Comparison of ENCODE assay signal across 11 cellular contexts in the genomic region with DNA sequence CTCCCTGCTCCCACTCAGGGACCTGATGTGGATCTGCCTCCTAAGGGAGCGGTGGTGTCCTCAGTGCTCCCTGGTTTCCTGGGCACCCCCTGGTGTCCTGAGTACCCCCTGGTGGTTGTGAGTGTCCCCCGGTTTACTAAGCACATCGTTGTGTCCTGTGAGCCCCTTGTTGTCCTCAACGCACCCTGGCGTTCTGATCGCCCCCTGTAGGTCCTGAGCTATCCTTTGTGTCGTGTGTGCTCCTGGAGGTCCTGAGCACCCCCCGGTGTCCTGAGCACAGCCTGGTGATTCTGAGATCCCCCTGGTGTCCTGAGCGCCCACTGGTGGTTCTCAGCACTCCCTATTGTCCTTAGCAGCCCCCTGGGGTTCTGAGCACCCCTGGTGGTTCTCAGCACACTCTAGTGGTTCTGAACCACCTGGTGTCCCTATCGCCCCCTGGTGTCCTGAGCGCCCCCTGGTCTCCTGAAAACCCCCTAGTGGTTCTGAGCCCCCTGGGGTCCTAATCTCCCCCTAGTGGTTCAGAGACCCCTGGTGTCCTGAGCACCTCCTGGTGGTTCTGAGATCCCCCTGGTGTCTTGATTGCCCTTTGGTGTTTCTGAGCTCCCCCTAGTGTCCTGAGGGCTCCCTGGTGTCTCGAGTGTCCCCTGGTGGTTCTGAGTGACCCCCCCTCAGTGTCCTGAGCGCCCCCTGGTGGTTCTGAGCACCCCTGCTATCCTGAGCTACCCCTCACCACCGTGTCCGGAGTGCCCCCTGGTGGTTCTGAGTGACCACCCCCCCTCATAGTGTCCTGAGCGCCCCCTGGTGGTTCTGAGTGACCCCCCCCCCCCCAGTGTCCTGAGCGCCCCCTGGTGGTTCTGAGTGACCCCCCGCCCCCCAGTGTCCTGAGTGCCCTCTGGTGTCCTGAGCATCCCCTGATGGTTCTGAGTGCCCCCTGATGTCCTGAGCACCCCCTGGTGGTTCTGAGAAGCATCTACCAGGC.
DNase-seq lines count a peak whose midpoint lies in the region; ATAC-seq and TF ChIP-seq lines count a peak whose summit lies in the region.
"Had no signal": no experiment of that assay in that cellular context is flagged by ENCODE, and none has a peak within 500 bp of the region (broad histone marks: within the 10 kb centered on the region; RNA-seq: fewer than 3 reads in every experiment).

No MANE protein-coding gene starts in this region.

- H3K4me2 ChIP-seq in OCI-LY3 (ENCODE audit: low read length) (no peak overlapping the region), GM23338 (no peak overlapping the region)

- no peaks in the 10 kb centered on the region for H3K36me3 ChIP-seq in OCI-LY3 (replicated peaks; ENCODE audit: low read depth, low read length)
- no peaks in the 10 kb centered on the region for H3K36me3 ChIP-seq in GM23338 (ENCODE audit: insufficient read depth)
- H3K36me3 ChIP-seq: SJSA1 had no signal

- no peak overlapping the region for H3K9ac ChIP-seq in OCI-LY3 (ENCODE audit: low read length)

- peaks cover 22% of the 10 kb centered on the region; the same call in 2 of the 3 replicates for H3K36me3 Mint-ChIP-seq in GM23338 (ENCODE audit: low read depth)

- H3K4me3 Mint-ChIP-seq in GM23338 = no peak overlapping the region

- H3K4me1 ChIP-seq in OCI-LY3 (ENCODE audit: low read length) (no peaks in the 10 kb centered on the region), GM23338 (ENCODE audit: insufficient read depth) (no peaks in the 10 kb centered on the region)
- H3K4me1 ChIP-seq: SJSA1 had no signal

- H3K27ac ChIP-seq in OCI-LY3 (ENCODE audit: low read length) = no peak overlapping the region
- no peak overlapping the region for H3K27ac ChIP-seq in GM23338 (ENCODE audit: low read depth)
- H3K27ac ChIP-seq: SJSA1 had no signal

- no peak overlapping the region for H2AFZ ChIP-seq in OCI-LY3 (ENCODE audit: low read depth, low read length)
- no peak overlapping the region for H2AFZ ChIP-seq in GM23338

- H3K27me3 Mint-ChIP-seq in GM23338 (ENCODE audit: insufficient read depth, low read depth, poor library complexity) = peaks cover 2% of the 10 kb centered on the region

- no peaks in the 10 kb centered on the region for H3K27me3 ChIP-seq in OCI-LY3 (ENCODE audit: low read depth, low read length)
- H3K27me3 ChIP-seq in GM23338 (ENCODE audit: insufficient read depth) = no peaks in the 10 kb centered on the region
- H3K27me3 ChIP-seq: SJSA1 had no signal

- no peak overlapping the region for H3K4me3 ChIP-seq in OCI-LY3 (ENCODE audit: low read length)
- no peak overlapping the region for H3K4me3 ChIP-seq in GM23338
- H3K4me3 ChIP-seq: SJSA1 had no signal

- H3K9me3 ChIP-seq in OCI-LY3 (ENCODE audit: insufficient read depth, low read length) = no peaks in the 10 kb centered on the region
- H3K9me3 ChIP-seq: SJSA1 had no signal

- ATAC-seq in GM23338 = no peak
- ATAC-seq in HG03457 (IDR thresholded peaks at IDR 0.05; ENCODE audit: unreplicated experiment) = no peak

- no peaks in the 10 kb centered on the region for H3K4me1 Mint-ChIP-seq in GM23338

- H4K20me1 ChIP-seq in OCI-LY3 (ENCODE audit: insufficient read depth, low read length) (no peaks in the 10 kb centered on the region), GM23338 (replicated peaks; ENCODE audit: insufficient read depth) (no peaks in the 10 kb centered on the region)

- no peaks in the 10 kb centered on the region for H3K79me2 ChIP-seq in OCI-LY3 (ENCODE audit: low read length)
- H3K79me2 ChIP-seq in GM23338 (replicated peaks; ENCODE audit: insufficient read depth) = no peaks in the 10 kb centered on the region

- peak in 3 of 4 experiments; percentile 13 to 41 (median 21) for DNase-seq in activated naive CD4-positive, alpha-beta T cell (lab: John Stamatoyannopoulos, UW)
- peak; percentile 58 for DNase-seq in stimulated activated CD4-positive, alpha-beta T cell treated with anti-CD3 and anti-CD28 coated beads, Interleukin-4, amount 100 ng/mL, for 24 hours
- DNase-seq in NCI-H2107 treated with DMSO at 0.1 percent for 48 hours (lab: John Stamatoyannopoulos, UW; ENCODE audit: unreplicated experiment) (no peak), GM23338 (ENCODE audit: low spot score) (no peak), HuH-7.5 (ENCODE audit: low spot score) (no peak)
- DNase-seq: amniotic stem cell, NCI-H2029 had no signal

- no peaks in the 10 kb centered on the region for H3F3A ChIP-seq in GM23338 (replicated peaks; ENCODE audit: low read depth)

- peak; percentile 50 for TF ChIP-seq CTCF in GM12873 (IDR thresholded peaks at IDR 0.05; ENCODE audit: insufficient read depth, low read depth, low read length, missing control alignments)
- TF ChIP-seq CTCF in OCI-LY3 (IDR thresholded peaks at IDR 0.05; ENCODE audit: low read depth, low read length) = peak; percentile 35
- TF ChIP-seq CTCF in GM23338 (conservative IDR thresholded peaks at IDR 0.05; ENCODE audit: low read depth in 2 of 2) = no peak

- no peak overlapping the region for H3K27ac Mint-ChIP-seq in GM23338

- H3K9me3 Mint-ChIP-seq in GM23338 = peaks cover 71% of the 10 kb centered on the region

- no peaks in the 10 kb centered on the region for H3K9me2 ChIP-seq in GM23338 (ENCODE audit: insufficient read depth)

TF ChIP-seq in GM23338, 12 proteins besides CTCF, POLR2A, EP300 and RAD21:
- TF ChIP-seq NANOG (IDR thresholded peaks at IDR 0.05; ENCODE audit: borderline replicate concordance) (no peak), POLR2AphosphoS5 (IDR thresholded peaks at IDR 0.05; ENCODE audit: low read depth) (no peak), ZNF331 (CRISPR knock-in tag; IDR thresholded peaks at IDR 0.05; ENCODE audit: low read depth) (no peak), EZH2phosphoT487 (IDR thresholded peaks at IDR 0.05; ENCODE audit: unreplicated experiment) (no peak), EZH2 (IDR thresholded peaks at IDR 0.05; ENCODE audit: low read depth, unreplicated experiment) (no peak), CREB1 (CRISPR knock-in tag; IDR thresholded peaks at IDR 0.05; ENCODE audit: low read depth) (no peak)
- TF ChIP-seq, protein P1, sequence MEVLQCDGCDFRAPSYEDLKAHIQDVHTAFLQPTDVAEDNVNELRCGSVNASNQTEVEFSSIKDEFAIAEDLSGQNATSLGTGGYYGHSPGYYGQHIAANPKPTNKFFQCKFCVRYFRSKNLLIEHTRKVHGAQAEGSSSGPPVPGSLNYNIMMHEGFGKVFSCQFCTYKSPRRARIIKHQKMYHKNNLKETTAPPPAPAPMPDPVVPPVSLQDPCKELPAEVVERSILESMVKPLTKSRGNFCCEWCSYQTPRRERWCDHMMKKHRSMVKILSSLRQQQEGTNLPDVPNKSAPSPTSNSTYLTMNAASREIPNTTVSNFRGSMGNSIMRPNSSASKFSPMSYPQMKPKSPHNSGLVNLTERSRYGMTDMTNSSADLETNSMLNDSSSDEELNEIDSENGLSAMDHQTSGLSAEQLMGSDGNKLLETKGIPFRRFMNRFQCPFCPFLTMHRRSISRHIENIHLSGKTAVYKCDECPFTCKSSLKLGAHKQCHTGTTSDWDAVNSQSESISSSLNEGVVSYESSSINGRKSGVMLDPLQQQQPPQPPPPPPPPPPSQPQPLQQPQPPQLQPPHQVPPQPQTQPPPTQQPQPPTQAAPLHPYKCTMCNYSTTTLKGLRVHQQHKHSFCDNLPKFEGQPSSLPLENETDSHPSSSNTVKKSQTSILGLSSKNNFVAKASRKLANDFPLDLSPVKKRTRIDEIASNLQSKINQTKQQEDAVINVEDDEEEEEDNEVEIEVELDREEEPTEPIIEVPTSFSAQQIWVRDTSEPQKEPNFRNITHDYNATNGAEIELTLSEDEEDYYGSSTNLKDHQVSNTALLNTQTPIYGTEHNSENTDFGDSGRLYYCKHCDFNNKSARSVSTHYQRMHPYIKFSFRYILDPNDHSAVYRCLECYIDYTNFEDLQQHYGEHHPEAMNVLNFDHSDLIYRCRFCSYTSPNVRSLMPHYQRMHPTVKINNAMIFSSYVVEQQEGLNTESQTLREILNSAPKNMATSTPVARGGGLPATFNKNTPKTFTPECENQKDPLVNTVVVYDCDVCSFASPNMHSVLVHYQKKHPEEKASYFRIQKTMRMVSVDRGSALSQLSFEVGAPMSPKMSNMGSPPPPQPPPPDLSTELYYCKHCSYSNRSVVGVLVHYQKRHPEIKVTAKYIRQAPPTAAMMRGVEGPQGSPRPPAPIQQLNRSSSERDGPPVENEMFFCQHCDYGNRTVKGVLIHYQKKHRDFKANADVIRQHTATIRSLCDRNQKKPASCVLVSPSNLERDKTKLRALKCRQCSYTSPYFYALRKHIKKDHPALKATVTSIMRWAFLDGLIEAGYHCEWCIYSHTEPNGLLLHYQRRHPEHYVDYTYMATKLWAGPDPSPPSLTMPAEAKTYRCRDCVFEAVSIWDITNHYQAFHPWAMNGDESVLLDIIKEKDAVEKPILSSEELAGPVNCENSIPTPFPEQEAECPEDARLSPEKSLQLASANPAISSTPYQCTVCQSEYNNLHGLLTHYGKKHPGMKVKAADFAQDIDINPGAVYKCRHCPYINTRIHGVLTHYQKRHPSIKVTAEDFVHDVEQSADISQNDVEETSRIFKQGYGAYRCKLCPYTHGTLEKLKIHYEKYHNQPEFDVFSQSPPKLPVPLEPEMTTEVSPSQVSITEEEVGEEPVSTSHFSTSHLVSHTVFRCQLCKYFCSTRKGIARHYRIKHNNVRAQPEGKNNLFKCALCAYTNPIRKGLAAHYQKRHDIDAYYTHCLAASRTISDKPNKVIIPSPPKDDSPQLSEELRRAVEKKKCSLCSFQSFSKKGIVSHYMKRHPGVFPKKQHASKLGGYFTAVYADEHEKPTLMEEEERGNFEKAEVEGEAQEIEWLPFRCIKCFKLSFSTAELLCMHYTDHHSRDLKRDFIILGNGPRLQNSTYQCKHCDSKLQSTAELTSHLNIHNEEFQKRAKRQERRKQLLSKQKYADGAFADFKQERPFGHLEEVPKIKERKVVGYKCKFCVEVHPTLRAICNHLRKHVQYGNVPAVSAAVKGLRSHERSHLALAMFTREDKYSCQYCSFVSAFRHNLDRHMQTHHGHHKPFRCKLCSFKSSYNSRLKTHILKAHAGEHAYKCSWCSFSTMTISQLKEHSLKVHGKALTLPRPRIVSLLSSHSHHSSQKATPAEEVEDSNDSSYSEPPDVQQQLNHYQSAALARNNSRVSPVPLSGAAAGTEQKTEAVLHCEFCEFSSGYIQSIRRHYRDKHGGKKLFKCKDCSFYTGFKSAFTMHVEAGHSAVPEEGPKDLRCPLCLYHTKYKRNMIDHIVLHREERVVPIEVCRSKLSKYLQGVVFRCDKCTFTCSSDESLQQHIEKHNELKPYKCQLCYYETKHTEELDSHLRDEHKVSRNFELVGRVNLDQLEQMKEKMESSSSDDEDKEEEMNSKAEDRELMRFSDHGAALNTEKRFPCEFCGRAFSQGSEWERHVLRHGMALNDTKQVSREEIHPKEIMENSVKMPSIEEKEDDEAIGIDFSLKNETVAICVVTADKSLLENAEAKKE (CRISPR knock-in tag; IDR thresholded peaks at IDR 0.05) = no peak

Comparison
In these comparisons a context has a peak if more than half of its experiments do, and no peak if none do; other contexts are left out.
1. CTCF ChIP-seq: peak in GM12873 (single experiment) and OCI-LY3 (single experiment); none in GM23338 (0 of 2).
2. DNase-seq: peak in activated naive CD4-positive, alpha-beta T cell (3 of 4) and stimulated activated CD4-positive, alpha-beta T cell treated with anti-CD3 and anti-CD28 coated beads, Interleukin-4, amount 100 ng/mL, for 24 hours (single experiment); none in NCI-H2107 treated with DMSO at 0.1 percent for 48 hours (single experiment), GM23338 (single experiment) and HuH-7.5 (single experiment).